10 cellular contexts compared by ENCODE assay signal in the genomic region with DNA sequence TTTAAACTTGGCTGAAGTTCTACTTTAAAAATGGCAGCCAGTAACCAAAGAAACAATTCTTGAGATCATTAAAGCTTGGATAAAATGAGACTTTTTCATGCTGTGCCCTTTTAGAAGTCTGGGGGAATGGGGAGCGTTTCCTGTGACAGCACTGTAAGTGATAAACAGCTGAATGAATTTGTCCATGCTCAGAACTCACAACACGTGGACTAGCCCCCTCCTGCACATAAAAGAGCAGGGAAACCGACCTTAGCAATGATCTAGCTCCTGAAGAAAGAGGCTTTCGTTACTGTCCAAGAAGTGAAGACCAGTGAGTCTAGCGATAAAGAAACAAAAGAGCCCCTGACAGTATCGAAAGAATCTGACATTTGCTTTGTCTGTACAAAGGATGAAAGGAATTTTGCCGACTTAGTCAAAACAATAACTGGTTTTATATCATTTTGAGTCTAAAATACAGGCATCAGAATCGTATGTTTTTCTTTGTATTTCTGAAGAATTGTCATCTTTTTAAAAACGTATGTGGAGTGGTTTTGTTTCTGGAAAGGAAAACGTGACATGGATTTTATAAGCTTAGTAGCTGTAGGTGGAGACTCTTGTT.
DNase-seq lines count a peak whose midpoint lies in the region; ATAC-seq and TF ChIP-seq lines count a peak whose summit lies in the region.
"Had no signal": no experiment of that assay in that cellular context is flagged by ENCODE, and none has a peak within 500 bp of the region (broad histone marks: within the 10 kb centered on the region; RNA-seq: fewer than 3 reads in every experiment).

No MANE protein-coding gene starts in this region.

- H3K36me3 ChIP-seq in SJSA1 = no peaks in the 10 kb centered on the region
- H3K36me3 ChIP-seq in skeletal muscle satellite cell (ENCODE audit: insufficient read depth, low read length) = no peaks in the 10 kb centered on the region

- H3K4me3 ChIP-seq in SJSA1 (peak overlapping the region; percentile 21), fibroblast of villous mesenchyme (ENCODE audit: low read depth, low read length) (peak overlapping the region; percentile 45), skeletal muscle satellite cell (ENCODE audit: low read length) (peak overlapping the region; percentile 67)

- peaks cover 23% of the 10 kb centered on the region for H3K4me1 ChIP-seq in SJSA1 (replicated peaks)
- H3K4me1 ChIP-seq in skeletal muscle satellite cell (ENCODE audit: control insufficient read depth, insufficient read depth, low read length) = peaks cover 18% of the 10 kb centered on the region

- H3K27ac ChIP-seq in SJSA1 = 0 out of 2 replicates have a peak overlapping the region, but pooled peaks have one; percentile 3

- peak; percentile 49 for DNase-seq in NCI-H2107 treated with DMSO at 0.1 percent for 48 hours (lab: John Stamatoyannopoulos, UW; ENCODE audit: unreplicated experiment)
- no peak for DNase-seq in NCI-H2107 (lab: John Stamatoyannopoulos, UW)
- DNase-seq in SJSA1 (ENCODE audit: low read depth in 1 of 2, low spot score in 2 of 2) = peak in 1 of 2 experiments; percentile 40
- peak; percentile 32 for DNase-seq in fibroblast of villous mesenchyme (ENCODE audit: low read depth)
- DNase-seq in MV-4-11 (lab: John Stamatoyannopoulos, UW) = no peak
- no peak for DNase-seq in stimulated activated CD8-positive, alpha-beta memory T cell treated with anti-CD3 and anti-CD28 coated beads, Interleukin-4, amount 100 ng/mL, for 48 hours
- DNase-seq: activated CD4-positive, alpha-beta T cell treated with anti-CD3 and anti-CD28 coated beads for 1 hour; NCI-H1694 had no signal

- H3K27me3 ChIP-seq in SJSA1 (replicated peaks) (no peaks in the 10 kb centered on the region), skeletal muscle satellite cell (ENCODE audit: control insufficient read depth, insufficient read depth, low read length) (no peaks in the 10 kb centered on the region)

- H3K9me3 ChIP-seq in SJSA1 (replicated peaks) (no peaks in the 10 kb centered on the region), skeletal muscle satellite cell (replicated peaks; ENCODE audit: low read length) (no peaks in the 10 kb centered on the region)

- H3K4me2 ChIP-seq in skeletal muscle satellite cell (ENCODE audit: low read length) = peak overlapping the region; percentile 86

- no peak for ATAC-seq in GM19324 (IDR thresholded peaks at IDR 0.05; ENCODE audit: low FRiP score, unreplicated experiment)

- H3K9ac ChIP-seq in skeletal muscle satellite cell (ENCODE audit: low read depth, low read length) = peak overlapping the region; percentile 68

- TF ChIP-seq CTCF in fibroblast of villous mesenchyme (IDR thresholded peaks at IDR 0.05; ENCODE audit: insufficient read depth, low read depth, low read length) = no peak

Comparison
In these comparisons a context has a peak if more than half of its experiments do, and no peak if none do; other contexts are left out.
1. DNase-seq: peak in NCI-H2107 treated with DMSO at 0.1 percent for 48 hours (single experiment) and fibroblast of villous mesenchyme (single experiment); none in NCI-H2107 (single experiment), MV-4-11 (single experiment) and stimulated activated CD8-positive, alpha-beta memory T cell treated with anti-CD3 and anti-CD28 coated beads, Interleukin-4, amount 100 ng/mL, for 48 hours (single experiment).
2. Peak in every context shown above with its lines, with median percentiles within 50 percentile points of each other: H3K4me3 ChIP-seq.